20 cellular contexts compared by ENCODE assay signal in genomic region chr12:102172436-102172835, GRCh38. TPM values are rescaled to one million over a fixed set of nuclear protein-coding genes. Genes with fewer than 3 reads are reported as not detected.
DNase-seq lines count a peak whose midpoint lies in the region; ATAC-seq and TF ChIP-seq lines count a peak whose summit lies in the region.
"Had no signal": no experiment of that assay in that cellular context is flagged by ENCODE, and none has a peak within 500 bp of the region (broad histone marks: within the 10 kb centered on the region; RNA-seq: fewer than 3 reads in every experiment).

No MANE protein-coding gene starts in this region.

- no peak overlapping the region for H2BK15ac ChIP-seq in mesenchymal stem cell (ENCODE audit: low read depth, poor library complexity, severe bottlenecking)

- no peak overlapping the region for H2BK5ac ChIP-seq in mesenchymal stem cell (ENCODE audit: low read depth, low read length, poor library complexity, severe bottlenecking)

- H3K27me3 ChIP-seq in ACC112 (ENCODE audit: insufficient read depth, low read length) (no peaks in the 10 kb centered on the region), mesenchymal stem cell (ENCODE audit: control insufficient read depth in 1 of 2, insufficient read depth in 1 of 2, low read length in 2 of 2) (no peaks in the 10 kb centered on the region), lower lobe of right lung (ENCODE audit: low read depth) (no peaks in the 10 kb centered on the region)
- H3K27me3 ChIP-seq: ascending aorta, transverse colon had no signal

- H3K79me1 ChIP-seq in mesenchymal stem cell (replicated peaks; ENCODE audit: low read length, poor library complexity, severe bottlenecking): no peaks in the 10 kb centered on the region

- no peak for TF ChIP-seq CTCF in lower lobe of right lung (IDR thresholded peaks at IDR 0.05)

- H3K4me1 ChIP-seq in ACC112 (ENCODE audit: control insufficient read depth, insufficient read depth, low read length, unreplicated experiment) (peaks cover 20% of the 10 kb centered on the region), mesenchymal stem cell (ENCODE audit: control insufficient read depth, insufficient read depth, low read depth, low read length) (no peaks in the 10 kb centered on the region), lower lobe of right lung (no peaks in the 10 kb centered on the region)
- H3K4me1 ChIP-seq: transverse colon had no signal

- H3K23ac ChIP-seq in mesenchymal stem cell (ENCODE audit: low read length in 2 of 2): no peak overlapping the region

- DNase-seq in HCEC 1CT (peak; percentile 34), dermis blood vessel endothelial cell (peak; percentile 77), mesenchymal stem cell (peak; percentile 26), lower lobe of right lung (no peak), cerebellum (ENCODE audit: low spot score) (no peak)
- DNase-seq: activated CD4-positive, alpha-beta memory T cell treated with anti-CD3 and anti-CD28 coated beads, Interleukin-2, amount 10 ng/mL, durations not matched to agents 7 days and 5 days; effector CD8-positive, alpha-beta T cell; mucosa of descending colon; NCI-H1930; NCI-H526 treated with DMSO at 0.1 percent for 48 hours; stimulated activated CD4-positive, alpha-beta T cell treated with anti-CD3 and anti-CD28 coated beads, Interleukin-2, amount 100 ng/mL, for 24 hours; stimulated activated CD8-positive, alpha-beta memory T cell treated with anti-CD3 and anti-CD28 coated beads, Interleukin-4, amount 100 ng/mL, for 48 hours; transverse colon had no signal

- H3K27ac ChIP-seq in ACC112 (ENCODE audit: low read depth, low read length): peak overlapping the region; percentile 48
- H3K27ac ChIP-seq in mesenchymal stem cell (ENCODE audit: low read length, poor library complexity, severe bottlenecking): no peak overlapping the region
- no peak overlapping the region for H3K27ac ChIP-seq in lower lobe of right lung
- H3K27ac ChIP-seq: ascending aorta, transverse colon had no signal

- H3K36me3 ChIP-seq in ACC112 (ENCODE audit: insufficient read depth, low read length) (no peaks in the 10 kb centered on the region), mesenchymal stem cell (ENCODE audit: control insufficient read depth in 1 of 2, insufficient read depth in 2 of 2, low read depth in 1 of 2, low read length in 2 of 2) (no peaks in the 10 kb centered on the region), lower lobe of right lung (no peaks in the 10 kb centered on the region)
- H3K36me3 ChIP-seq: ascending aorta, transverse colon had no signal

- H2AFZ ChIP-seq in ACC112 (ENCODE audit: low read length, unreplicated experiment) (peak overlapping the region; percentile 2), mesenchymal stem cell (ENCODE audit: low read depth, low read length) (no peak overlapping the region)

- H4K91ac ChIP-seq in mesenchymal stem cell (ENCODE audit: low read length): no peak overlapping the region

- H3K4me3 ChIP-seq in ACC112 (ENCODE audit: low read depth, low read length): no peak overlapping the region
- H3K4me3 ChIP-seq in mesenchymal stem cell (ENCODE audit: insufficient read depth in 1 of 2, low read depth in 1 of 2, low read length in 2 of 2): no peak overlapping the region
- H3K4me3 ChIP-seq in lower lobe of right lung: no peak overlapping the region
- H3K4me3 ChIP-seq: ascending aorta, mucosa of descending colon, transverse colon had no signal

- H4K8ac ChIP-seq in mesenchymal stem cell (ENCODE audit: low read length): no peak overlapping the region

- no peak overlapping the region for H3K4me2 ChIP-seq in mesenchymal stem cell (ENCODE audit: low read length, poor library complexity, severe bottlenecking)

- H2AK5ac ChIP-seq in mesenchymal stem cell (ENCODE audit: low read length, severe bottlenecking): no peak overlapping the region

- ATAC-seq in lower lobe of right lung (no peak), GM21528 (IDR thresholded peaks at IDR 0.05; ENCODE audit: low FRiP score, unreplicated experiment) (no peak), GM21825 (IDR thresholded peaks at IDR 0.05; ENCODE audit: unreplicated experiment) (no peak)
- ATAC-seq: mucosa of descending colon had no signal

- no peaks in the 10 kb centered on the region for H3K79me2 ChIP-seq in ACC112 (ENCODE audit: control insufficient read depth, insufficient read depth, low read length, unreplicated experiment)

- no peak overlapping the region for H2BK12ac ChIP-seq in mesenchymal stem cell (ENCODE audit: low read length in 2 of 2)

- intact Hi-C loops in lower lobe of right lung (cut with DNase I): no loop called here

- no peak overlapping the region for H3K14ac ChIP-seq in mesenchymal stem cell (ENCODE audit: low read length in 2 of 2)

- no peak overlapping the region for H2BK120ac ChIP-seq in mesenchymal stem cell (ENCODE audit: low read depth, low read length)

- H3K4ac ChIP-seq in mesenchymal stem cell (ENCODE audit: low read depth in 1 of 2, low read length in 2 of 2): no peak overlapping the region

- H3K9ac ChIP-seq in mesenchymal stem cell (ENCODE audit: low read length): peak overlapping the region; percentile 74

- H3K18ac ChIP-seq in mesenchymal stem cell (ENCODE audit: low read depth in 1 of 2, low read length in 2 of 2): no peak overlapping the region

- H3K9me3 ChIP-seq in mesenchymal stem cell (ENCODE audit: control insufficient read depth, low read length) (no peaks in the 10 kb centered on the region), lower lobe of right lung (no peaks in the 10 kb centered on the region)
- H3K9me3 ChIP-seq: ascending aorta, mucosa of descending colon, transverse colon had no signal

RNA-seq across cellular contexts. Expression of gene PMCH, which starts 25.2 kb away (rescaled TPM):
- total RNA-seq in dermis blood vessel endothelial cell: 0.23 TPM in 1 of 2 replicates, not detected in the other
- not detected for polyA plus RNA-seq in mesenchymal stem cell (2013, experiment 1 of 2)
- not detected for polyA plus RNA-seq in mesenchymal stem cell (2013, experiment 2 of 2)
- total RNA-seq in lower lobe of right lung: not detected
- total RNA-seq in cerebellum: not detected
- total RNA-seq: ascending aorta, glomerular endothelial cell, HT1080, mucosa of descending colon, posterior vena cava, transverse colon had no signal

RNA-seq across cellular contexts. Expression of gene PARPBP, which starts 52.5 kb away (rescaled TPM):
- total RNA-seq in dermis blood vessel endothelial cell: 7.0 and 23.4 TPM in 2 replicates
- 2.6 TPM for polyA plus RNA-seq in mesenchymal stem cell (2013, experiment 1 of 2)
- polyA plus RNA-seq in mesenchymal stem cell (2013, experiment 2 of 2): 2.5 TPM
- 1.7 TPM for total RNA-seq in lower lobe of right lung
- total RNA-seq in cerebellum: 15.6 TPM

RNA-seq across cellular contexts. Expression of gene NUP37, which starts 52.5 kb away (rescaled TPM):
- total RNA-seq in dermis blood vessel endothelial cell (45.4 and 80.8 TPM in 2 replicates), lower lobe of right lung (19.1 TPM), cerebellum (10.7 TPM)
- polyA plus RNA-seq in mesenchymal stem cell (2013, experiment 1 of 2): 26.9 TPM
- polyA plus RNA-seq in mesenchymal stem cell (2013, experiment 2 of 2): 27.4 TPM

Comparison
In these comparisons a context has a peak if more than half of its experiments do, and no peak if none do; other contexts are left out.
1. DNase-seq: peak in HCEC 1CT (single experiment), dermis blood vessel endothelial cell (single experiment) and mesenchymal stem cell (single experiment); none in lower lobe of right lung (single experiment) and cerebellum (single experiment).